ENCODE assay signal across 29 cellular contexts in genomic region chr10:116164291-116164690, GRCh38.
"Had no signal": no experiment of that assay in that cellular context is flagged by ENCODE, and none has a peak within 500 bp of the region (broad histone marks: within the 10 kb centered on the region; RNA-seq: fewer than 3 reads in every experiment).

No MANE protein-coding gene starts in this region.

- H3K4me1 ChIP-seq: adrenal gland, left ventricle myocardium inferior, psoas muscle, suprapubic skin, tibial artery, upper lobe of right lung had no signal

- DNase-seq: activated CD4-positive, alpha-beta T cell treated with anti-CD3 and anti-CD28 coated beads for 36 hours; activated CD4-positive, CD25-positive, alpha-beta regulatory T cell; activated CD8-positive, alpha-beta memory T cell treated with anti-CD3 and anti-CD28 coated beads for 24 hours; activated effector memory CD4-positive, alpha-beta T cell treated with Interleukin-2 at 50 U/mL for 16 hours; activated naive CD4-positive, alpha-beta T cell treated with Interleukin-2 at 50 U/mL for 16 hours; adrenal gland; aorta; body of pancreas; cerebellar nuclear complex; effector memory CD8-positive, alpha-beta T cell; foreskin fibroblast; left ventricle myocardium inferior; naive B cell; nephron progenitor cell; pancreas; psoas muscle; right cardiac atrium; stimulated activated CD4-positive, alpha-beta T cell treated with anti-CD3 and anti-CD28 coated beads, Interleukin-15, amount 100 ng/mL, for 24 hours; stimulated activated CD4-positive, alpha-beta T cell treated with anti-CD3 and anti-CD28 coated beads, Interleukin-2, amount 100 ng/mL, for 24 hours; stimulated activated naive B cell treated with anti-CD40 and anti-IgM and Interleukin-4, amounts not matched to agents 10 μg/mL and 1 μg/mL and 100 μg/mL, for 72 hours; stomach; tibial artery; upper lobe of right lung had no signal

- H3K4me3 ChIP-seq: adrenal gland, body of pancreas, coronary artery, left ventricle myocardium inferior, lung, pancreas, psoas muscle, stomach, suprapubic skin, tibial artery, upper lobe of right lung had no signal

- H3K36me3 ChIP-seq: adrenal gland, left ventricle myocardium inferior, pancreas, stomach, suprapubic skin, tibial artery, upper lobe of right lung had no signal

- H3K27me3 ChIP-seq: adrenal gland, body of pancreas, dorsolateral prefrontal cortex, pancreas, stomach, suprapubic skin, tibial artery, upper lobe of right lung had no signal

- H3K9me3 ChIP-seq: adrenal gland, body of pancreas, pancreas, psoas muscle, stomach, suprapubic skin, upper lobe of right lung had no signal

- FAIRE-seq: endothelial cell of umbilical vein, pancreas had no signal

- H3K27ac ChIP-seq: adrenal gland, body of pancreas, coronary artery, left ventricle myocardium inferior, pancreas, psoas muscle, stomach, suprapubic skin, tibial artery, upper lobe of right lung had no signal

- ATAC-seq: activated CD4-positive, alpha-beta T cell treated with anti-CD3 and anti-CD28 coated beads for 36 hours; body of pancreas; effector memory CD8-positive, alpha-beta T cell; esophagus mucosa; pancreas; psoas muscle; right cardiac atrium; stimulated activated naive B cell treated with anti-CD40 and anti-IgM and Interleukin-4, amounts not matched to agents 10 μg/mL and 1 μg/mL and 100 μg/mL, for 72 hours; upper lobe of right lung had no signal
